Comparison of ENCODE assay signal across 34 cellular contexts in genomic region chr10:12427276-12427675, GRCh38.
"Had no signal": no experiment of that assay in that cellular context is flagged by ENCODE, and none has a peak within 500 bp of the region (broad histone marks: within the 10 kb centered on the region; RNA-seq: fewer than 3 reads in every experiment).

No MANE protein-coding gene starts in this region.

- H3K9me3 ChIP-seq: MG63 had no signal

- H3K27me3 ChIP-seq: MG63 had no signal

- H3K27ac ChIP-seq: KMS-11 had no signal

- H3K4me3 ChIP-seq: MG63 had no signal

- H3K36me3 ChIP-seq: MG63 had no signal

- DNase-seq: Karpas-422, Kasumi-1, MG63, MM.1S, MV-4-11, NCI-H1048, NCI-H1092, NCI-H1092 treated with DMSO at 0.1 percent for 48 hours, NCI-H1105, NCI-H1105 treated with DMSO at 0.1 percent for 48 hours, NCI-H1417, NCI-H1417 treated with DMSO at 0.1 percent for 48 hours, NCI-H1436, NCI-H1436 treated with DMSO at 0.1 percent for 48 hours, NCI-H146, NCI-H1694, NCI-H1694 treated with DMSO at 0.1 percent for 48 hours, NCI-H187, NCI-H187 treated with DMSO at 0.1 percent for 48 hours, NCI-H1930, NCI-H2029, NCI-H2029 treated with DMSO at 0.1 percent for 48 hours, NCI-H2081, NCI-H2081 treated with DMSO at 0.1 percent for 48 hours, NCI-H2107, NCI-H2171, NCI-H2171 treated with DMSO at 0.1 percent for 48 hours, NCI-H2227 treated with DMSO at 0.1 percent for 48 hours, NCI-H226, NCI-H345, NCI-H446, NCI-H446 treated with DMSO at 0.1 percent for 48 hours, NCI-H510A had no signal
